In the genomic region with DNA sequence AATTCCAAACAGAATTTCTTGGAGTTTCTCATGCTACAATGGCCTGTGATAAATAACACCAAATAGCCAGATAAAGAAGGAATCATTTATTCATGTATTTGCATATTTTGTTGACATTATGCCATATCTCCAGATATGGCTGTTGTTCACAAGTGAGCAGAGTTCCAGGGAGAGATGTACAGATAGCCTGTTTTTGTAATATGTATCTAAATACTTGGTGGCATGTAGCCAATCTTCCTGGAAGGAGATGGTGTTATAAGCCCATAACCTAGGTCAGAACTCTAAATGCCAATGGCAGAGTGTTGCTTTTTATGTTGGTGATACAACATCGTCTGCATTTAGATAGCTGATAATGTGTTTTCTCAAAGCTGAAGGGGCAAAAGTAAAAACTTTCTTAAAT, we compare ENCODE assay signal across 17 cellular contexts.
DNase-seq lines count a peak whose midpoint lies in the region; ATAC-seq and TF ChIP-seq lines count a peak whose summit lies in the region.
"Had no signal": no experiment of that assay in that cellular context is flagged by ENCODE, and none has a peak within 500 bp of the region (broad histone marks: within the 10 kb centered on the region; RNA-seq: fewer than 3 reads in every experiment).

No MANE protein-coding gene starts in this region.

- H3K36me3 ChIP-seq in SK-N-MC (ENCODE audit: insufficient read depth, low read length): no peaks in the 10 kb centered on the region
- H3K36me3 ChIP-seq in esophagus muscularis mucosa: no peaks in the 10 kb centered on the region
- H3K36me3 ChIP-seq in mesenchymal stem cell (ENCODE audit: control insufficient read depth in 1 of 2, insufficient read depth in 2 of 2, low read depth in 1 of 2, low read length in 2 of 2): no peaks in the 10 kb centered on the region
- H3K36me3 ChIP-seq in testis (ENCODE audit: low read depth, missing control alignments): no peaks in the 10 kb centered on the region

- no peak overlapping the region for H2BK15ac ChIP-seq in mesenchymal stem cell (ENCODE audit: low read depth, poor library complexity, severe bottlenecking)

- no peak overlapping the region for H2AFZ ChIP-seq in mesenchymal stem cell (ENCODE audit: low read depth, low read length)

- H3K36me3 Mint-ChIP-seq in activated T-cell treated with anti-CD3 and anti-CD28 coated beads, Interleukin-2, amount 50 U/mL, for 4 hours (ENCODE audit: insufficient read depth): no peaks in the 10 kb centered on the region

- H3K27ac ChIP-seq in SK-N-MC: peak overlapping the region; percentile 93
- H3K27ac ChIP-seq in esophagus muscularis mucosa (replicated peaks in 1 of 4): peak overlapping the region; percentile 30 to 57 (median 40)
- H3K27ac ChIP-seq in mesenchymal stem cell (ENCODE audit: low read length, poor library complexity, severe bottlenecking): no peak overlapping the region
- peak overlapping the region; percentile 4 to 57 for H3K27ac ChIP-seq in testis
- H3K27ac ChIP-seq: RWPE1 had no signal

- peaks cover 4% of the 10 kb centered on the region for H3K27me3 Mint-ChIP-seq in activated T-cell treated with anti-CD3 and anti-CD28 coated beads, Interleukin-2, amount 50 U/mL, for 4 hours (ENCODE audit: low read depth)
- H3K27me3 Mint-ChIP-seq: CD4-positive, alpha-beta T cell had no signal

- H2BK12ac ChIP-seq in mesenchymal stem cell (ENCODE audit: low read length in 2 of 2): peak overlapping the region in 1 of 2 experiments; percentile 10

- 74% methylated on average over 1 of the region's 1 CpG for WGBS in esophagus muscularis mucosa
- WGBS in mesenchymal stem cell: 67% methylated on average over 1 of the region's 1 CpG
- 15 to 26% methylated on average over 1 of the region's 1 CpG for WGBS in testis, 2 donors

- H3K4me2 ChIP-seq in mesenchymal stem cell (ENCODE audit: low read length, poor library complexity, severe bottlenecking): no peak overlapping the region

- H3K4me1 Mint-ChIP-seq in activated T-cell treated with anti-CD3 and anti-CD28 coated beads, Interleukin-2, amount 50 U/mL, for 4 hours (ENCODE audit: low read depth): no peaks in the 10 kb centered on the region
- H3K4me1 Mint-ChIP-seq: B cell had no signal

- no peak overlapping the region for H3K14ac ChIP-seq in mesenchymal stem cell (ENCODE audit: low read length in 2 of 2)

- no peak overlapping the region for H3K4me3 Mint-ChIP-seq in activated T-cell treated with anti-CD3 and anti-CD28 coated beads, Interleukin-2, amount 50 U/mL, for 4 hours
- H3K4me3 Mint-ChIP-seq: B cell; CD4-positive, alpha-beta T cell had no signal

- no peak overlapping the region for H3K18ac ChIP-seq in mesenchymal stem cell (ENCODE audit: low read depth in 1 of 2, low read length in 2 of 2)

- no peak overlapping the region for H3K4ac ChIP-seq in mesenchymal stem cell (ENCODE audit: low read depth in 1 of 2, low read length in 2 of 2)

- no peak overlapping the region for H3K23ac ChIP-seq in mesenchymal stem cell (ENCODE audit: low read length in 2 of 2)

- no peak for ATAC-seq in activated T-cell treated with anti-CD3 and anti-CD28 coated beads, Interleukin-2, amount 50 U/mL, for 4 hours
- ATAC-seq: PC-3 had no signal

- H3K27me3 ChIP-seq in esophagus muscularis mucosa (no peaks in the 10 kb centered on the region), mesenchymal stem cell (ENCODE audit: control insufficient read depth in 1 of 2, insufficient read depth in 1 of 2, low read length in 2 of 2) (no peaks in the 10 kb centered on the region), testis (no peaks in the 10 kb centered on the region)

- no peak for TF ChIP-seq EP300 in esophagus muscularis mucosa (IDR thresholded peaks at IDR 0.05)

- DNase-seq in SK-N-MC (ENCODE audit: low read depth, low spot score) (no peak), esophagus muscularis mucosa (ENCODE audit: extremely low spot score) (no peak), mesenchymal stem cell (peak; percentile 36), testis (no peak), COR-L47 (lab: John Stamatoyannopoulos, UW) (no peak), NCI-H1092 (lab: John Stamatoyannopoulos, UW) (no peak)
- DNase-seq in activated T-cell treated with anti-CD3 and anti-CD28 coated beads, Interleukin-2, amount 50 U/mL, for 4 hours: no peak
- DNase-seq: CD4-positive, alpha-beta T cell; DMS79; NCI-H1092 treated with DMSO at 0.1 percent for 48 hours; NCI-H1694 treated with DMSO at 0.1 percent for 48 hours; NCI-H2107; NCI-H2227 treated with DMSO at 0.1 percent for 48 hours; NCI-H524 treated with DMSO at 0.1 percent for 48 hours; PC-3 had no signal

- no peak overlapping the region for H3K9ac ChIP-seq in SK-N-MC (ENCODE audit: insufficient read length)
- H3K9ac ChIP-seq in mesenchymal stem cell (ENCODE audit: low read length): no peak overlapping the region

- no peaks in the 10 kb centered on the region for H3K9me3 Mint-ChIP-seq in activated T-cell treated with anti-CD3 and anti-CD28 coated beads, Interleukin-2, amount 50 U/mL, for 4 hours
- H3K9me3 Mint-ChIP-seq: CD4-positive, alpha-beta T cell had no signal

- H2BK5ac ChIP-seq in mesenchymal stem cell (ENCODE audit: low read depth, low read length, poor library complexity, severe bottlenecking): no peak overlapping the region

- H4K8ac ChIP-seq in mesenchymal stem cell (ENCODE audit: low read length): no peak overlapping the region

- intact Hi-C loops in esophagus muscularis mucosa (cut with DNase I): loop anchor here (2.0 to 10.0 kb wide), 3 partner anchors 131 to 457 kb away; a partner anchor contains a TSS
- intact Hi-C loops in testis (cut with DNase I; ENCODE audit: low total_unique reads): no loop called here

- H3K4me1 ChIP-seq in esophagus muscularis mucosa (peaks cover 0 to 22% (median 21%) of the 10 kb centered on the region in 4 donors), mesenchymal stem cell (ENCODE audit: control insufficient read depth, insufficient read depth, low read depth, low read length) (no peaks in the 10 kb centered on the region), testis (peaks cover 10% of the 10 kb centered on the region)

- H2AK5ac ChIP-seq in mesenchymal stem cell (ENCODE audit: low read length, severe bottlenecking): no peak overlapping the region

- no peak for TF ChIP-seq POLR2A in esophagus muscularis mucosa (IDR thresholded peaks at IDR 0.05; ENCODE audit: low read depth)
- TF ChIP-seq POLR2A in testis (IDR thresholded peaks at IDR 0.05): no peak

- H3K4me3 ChIP-seq in SK-N-MC (peak overlapping the region; percentile 34; the same call in 1 of the 2 replicates), esophagus muscularis mucosa (no peak overlapping the region), mesenchymal stem cell (ENCODE audit: insufficient read depth in 1 of 2, low read depth in 1 of 2, low read length in 2 of 2) (no peak overlapping the region), testis (peak overlapping the region in 1 of 2 donors; percentile 8)

- H3K79me1 ChIP-seq in mesenchymal stem cell (replicated peaks; ENCODE audit: low read length, poor library complexity, severe bottlenecking): no peaks in the 10 kb centered on the region

- H3K9me3 ChIP-seq in SK-N-MC (ENCODE audit: low read depth, low read length) (no peaks in the 10 kb centered on the region), esophagus muscularis mucosa (no peaks in the 10 kb centered on the region), mesenchymal stem cell (ENCODE audit: control insufficient read depth, low read length) (no peaks in the 10 kb centered on the region), testis (no peaks in the 10 kb centered on the region)

- TF ChIP-seq CTCF in esophagus muscularis mucosa (IDR thresholded peaks at IDR 0.05): no peak
- no peak for TF ChIP-seq CTCF in testis (IDR thresholded peaks at IDR 0.05)

- H2BK120ac ChIP-seq in mesenchymal stem cell (ENCODE audit: low read depth, low read length): no peak overlapping the region

- H4K91ac ChIP-seq in mesenchymal stem cell (ENCODE audit: low read length): no peak overlapping the region
